ENCODE assay signal across 8 cellular contexts in genomic region chr21:37257967-37258877, GRCh38. TPM values are rescaled to one million over a fixed set of nuclear protein-coding genes. Genes with fewer than 3 reads are reported as not detected.
DNase-seq lines count a peak whose midpoint lies in the region; ATAC-seq and TF ChIP-seq lines count a peak whose summit lies in the region.

No MANE protein-coding gene starts in this region.

- peak overlapping the region; percentile 80 for H4K12ac ChIP-seq in trophoblast cell (ENCODE audit: low read depth, low read length)

- DNase-seq in DMS 273 treated with DMSO at 0.1 percent for 48 hours (lab: John Stamatoyannopoulos, UW) (peak; percentile 18), SJCRH30 (peak; percentile 70 to 82), Right ventricle myocardium superior (peak; percentile 68), trophoblast cell (no peak), type B pancreatic cell (ENCODE audit: extremely low spot score, unreplicated experiment) (peak; percentile 80)
- peak; percentile 93 for DNase-seq in activated naive CD4-positive, alpha-beta T cell treated with anti-CD3 and anti-CD28 coated beads, Interleukin-2, amount 10 ng/mL, durations not matched to agents 7 days and 5 days

- H3K79me1 ChIP-seq in trophoblast cell (ENCODE audit: low read length): no peaks in the 10 kb centered on the region

- peaks cover 25% of the 10 kb centered on the region; the same call in 1 of the 2 replicates for H3K79me2 ChIP-seq in KMS-11 (ENCODE audit: insufficient read depth, low read depth)
- no peaks in the 10 kb centered on the region for H3K79me2 ChIP-seq in trophoblast cell (ENCODE audit: control insufficient read depth, insufficient read depth, low read length, poor library complexity)

- H3K4me3 Mint-ChIP-seq in activated naive CD4-positive, alpha-beta T cell treated with anti-CD3 and anti-CD28 coated beads, Interleukin-2, amount 10 ng/mL, durations not matched to agents 7 days and 5 days: peak overlapping the region; percentile 72
- peak overlapping the region; percentile 90 for H3K4me3 Mint-ChIP-seq in type B pancreatic cell

- ATAC-seq in GM21529 (IDR thresholded peaks at IDR 0.05; ENCODE audit: unreplicated experiment): peak; percentile 78
- ATAC-seq in Right ventricle myocardium superior (ENCODE audit: poor library complexity): peak; percentile 75

- H2AFZ ChIP-seq in KMS-11 (ENCODE audit: low read depth) (peak overlapping the region; percentile 56), trophoblast cell (ENCODE audit: insufficient read depth, low read length, poor library complexity) (peak overlapping the region; percentile 85)

- H3K27ac ChIP-seq in KMS-11 (peak overlapping the region; percentile 89), SJCRH30 (peak overlapping the region; percentile 41), trophoblast cell (ENCODE audit: low read depth, low read length) (peak overlapping the region; percentile 39)

- H3K4me2 ChIP-seq in KMS-11 (peak overlapping the region; percentile 59), trophoblast cell (ENCODE audit: low read length) (peak overlapping the region; percentile 91)

- no peaks in the 10 kb centered on the region for H3K9me3 ChIP-seq in SJCRH30 (replicated peaks)
- H3K9me3 ChIP-seq in trophoblast cell (ENCODE audit: insufficient read depth, low read depth, low read length): peaks cover 1% of the 10 kb centered on the region

- H3K4me3 ChIP-seq in KMS-11 (IDR thresholded peaks at IDR 0.05; ENCODE audit: insufficient read depth, low read depth, low read length): peak overlapping the region; percentile 24
- peak overlapping the region; percentile 53 for H3K4me3 ChIP-seq in SJCRH30
- H3K4me3 ChIP-seq in trophoblast cell (ENCODE audit: low read depth, low read length): peak overlapping the region; percentile 71

- H4K8ac ChIP-seq in trophoblast cell (ENCODE audit: low read depth, low read length): peak overlapping the region; percentile 74

- H3K36me3 Mint-ChIP-seq in activated naive CD4-positive, alpha-beta T cell treated with anti-CD3 and anti-CD28 coated beads, Interleukin-2, amount 10 ng/mL, durations not matched to agents 7 days and 5 days: peaks cover 36% of the 10 kb centered on the region
- no peaks in the 10 kb centered on the region for H3K36me3 Mint-ChIP-seq in type B pancreatic cell

- H3K36me3 ChIP-seq in KMS-11 (ENCODE audit: insufficient read depth) (no peaks in the 10 kb centered on the region), SJCRH30 (peaks cover 7% of the 10 kb centered on the region), trophoblast cell (ENCODE audit: control insufficient read depth in 1 of 2, insufficient read depth in 2 of 2, low read length in 2 of 2) (peaks cover 2 to 3% of the 10 kb centered on the region in 2 experiments)

- H2BK120ac ChIP-seq in trophoblast cell (ENCODE audit: insufficient read depth, low read length, poor library complexity): no peak overlapping the region

- H4K20me1 ChIP-seq in KMS-11 (ENCODE audit: insufficient read depth): no peaks in the 10 kb centered on the region

- H3K27me3 Mint-ChIP-seq in activated naive CD4-positive, alpha-beta T cell treated with anti-CD3 and anti-CD28 coated beads, Interleukin-2, amount 10 ng/mL, durations not matched to agents 7 days and 5 days: no peaks in the 10 kb centered on the region
- no peaks in the 10 kb centered on the region for H3K27me3 Mint-ChIP-seq in type B pancreatic cell

- peak overlapping the region; percentile 65 for H3K14ac ChIP-seq in trophoblast cell (ENCODE audit: low read length)

- peak overlapping the region; percentile 92 for H3K27ac Mint-ChIP-seq in activated naive CD4-positive, alpha-beta T cell treated with anti-CD3 and anti-CD28 coated beads, Interleukin-2, amount 10 ng/mL, durations not matched to agents 7 days and 5 days
- peak overlapping the region; percentile 95 for H3K27ac Mint-ChIP-seq in type B pancreatic cell

- H3K4ac ChIP-seq in trophoblast cell (ENCODE audit: low read depth, low read length): no peak overlapping the region

- no CpG with 5 or more reads among the region's 55 CpGs for WGBS in trophoblast cell (ENCODE audit: extremely low coverage, insufficient coverage, insufficient read length)

- H3K23ac ChIP-seq in trophoblast cell (ENCODE audit: low read length): no peak overlapping the region

- peak overlapping the region; percentile 56 for H3K18ac ChIP-seq in trophoblast cell (ENCODE audit: low read length)

- no peak overlapping the region for H2AK5ac ChIP-seq in trophoblast cell (ENCODE audit: low read length)

- CTCF ChIA-PET in activated naive CD4-positive, alpha-beta T cell treated with anti-CD3 and anti-CD28 coated beads, Interleukin-2, amount 10 ng/mL, durations not matched to agents 7 days and 5 days (lab: Charles Lee): interaction anchor here (1.0 to 1.2 kb wide), 3 partner anchors 9 to 324 kb away, joined by 3 read pairs; no protein-coding TSS in a partner anchor

- no peak for TF ChIP-seq CTCF in KMS-11 (conservative IDR thresholded peaks at IDR 0.05; ENCODE audit: low read depth, low read length)
- no peak for TF ChIP-seq CTCF in type B pancreatic cell (conservative IDR thresholded peaks at IDR 0.05)

- H3K9ac ChIP-seq in KMS-11 (peak overlapping the region; percentile 87), trophoblast cell (ENCODE audit: low read length) (peak overlapping the region; percentile 46)

- H3K27me3 ChIP-seq in KMS-11 (ENCODE audit: insufficient read depth, low read depth) (no peaks in the 10 kb centered on the region), SJCRH30 (no peaks in the 10 kb centered on the region), trophoblast cell (ENCODE audit: insufficient read depth, low read length) (no peaks in the 10 kb centered on the region)

- H3K4me1 ChIP-seq in KMS-11 (ENCODE audit: low read depth, poor library complexity, severe bottlenecking) (peaks cover 26% of the 10 kb centered on the region), SJCRH30 (no peaks in the 10 kb centered on the region), trophoblast cell (ENCODE audit: control insufficient read depth in 1 of 2, insufficient read depth in 2 of 2, low read length in 2 of 2) (peaks cover 2 to 4% of the 10 kb centered on the region in 2 experiments)

- H4K91ac ChIP-seq in trophoblast cell (ENCODE audit: low read depth, low read length): no peak overlapping the region

- no peak overlapping the region for H2BK5ac ChIP-seq in trophoblast cell (ENCODE audit: low read depth, low read length, poor library complexity)

- H3K9me3 Mint-ChIP-seq in activated naive CD4-positive, alpha-beta T cell treated with anti-CD3 and anti-CD28 coated beads, Interleukin-2, amount 10 ng/mL, durations not matched to agents 7 days and 5 days: no peaks in the 10 kb centered on the region
- no peaks in the 10 kb centered on the region for H3K9me3 Mint-ChIP-seq in type B pancreatic cell

- H3K4me1 Mint-ChIP-seq in activated naive CD4-positive, alpha-beta T cell treated with anti-CD3 and anti-CD28 coated beads, Interleukin-2, amount 10 ng/mL, durations not matched to agents 7 days and 5 days: peaks cover 57% of the 10 kb centered on the region
- H3K4me1 Mint-ChIP-seq in type B pancreatic cell (ENCODE audit: unreplicated experiment): peaks cover 22% of the 10 kb centered on the region

- intact Hi-C loops in Right ventricle myocardium superior (cut with DNase I): loop anchor here (10.0 kb wide), 1 partner anchor 307 kb away; no protein-coding TSS in a partner anchor

- no peak overlapping the region for H2BK12ac ChIP-seq in trophoblast cell (ENCODE audit: low read length)

RNA-seq across cellular contexts. Expression of gene VPS26C, which starts 8.9 kb away (rescaled TPM):
- total RNA-seq in SJCRH30 (2014; rRNA removed; shearing (Covaris generic)): 35.1 and 36.2 TPM in 2 replicates
- total RNA-seq in Right ventricle myocardium superior (43.9 TPM), type B pancreatic cell (ENCODE audit: low replicate concordance) (33.5 and 37.9 TPM in 2 replicates)
- polyA plus RNA-seq in trophoblast cell (2013): 25.5 and 26.0 TPM in 2 replicates

Comparison
In these comparisons a context has a peak if more than half of its experiments do, and no peak if none do; other contexts are left out.
1. DNase-seq: peak in DMS 273 treated with DMSO at 0.1 percent for 48 hours (single experiment), SJCRH30 (2 of 2), activated naive CD4-positive, alpha-beta T cell treated with anti-CD3 and anti-CD28 coated beads, Interleukin-2, amount 10 ng/mL, durations not matched to agents 7 days and 5 days (single experiment), Right ventricle myocardium superior (single experiment) and type B pancreatic cell (single experiment); none in trophoblast cell (0 of 2).
2. H3K27ac ChIP-seq: peak in every context shown above with its lines; median percentile 89 in KMS-11; 41 in SJCRH30; 39 in trophoblast cell.
3. Peak in every context shown above with its lines, with median percentiles within 50 percentile points of each other: H3K4me3 ChIP-seq.